Comparison of ENCODE assay signal across 1 cellular context in the genomic region with DNA sequence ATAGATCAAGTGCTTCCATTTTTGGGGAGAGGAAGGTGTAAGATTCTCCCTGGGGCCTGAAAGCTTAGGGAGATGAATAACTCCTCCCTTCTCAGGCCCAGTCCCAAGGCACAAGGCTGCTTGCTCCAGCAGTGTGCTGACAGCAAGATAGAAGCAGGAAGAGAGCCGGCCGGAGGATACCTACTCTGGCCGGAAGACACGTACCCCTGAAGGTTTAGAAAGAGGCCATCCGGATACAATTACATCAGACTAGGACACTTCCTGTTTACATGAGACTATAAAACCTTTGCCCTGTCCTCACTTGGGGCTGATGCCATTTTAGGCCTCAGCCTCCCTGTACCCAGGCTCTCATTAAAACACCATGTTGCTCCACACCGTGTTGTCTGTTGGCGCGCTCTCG.
TF ChIP-seq lines count a peak whose summit lies in the region.

No MANE protein-coding gene starts in this region.

TF ChIP-seq in HepG2, 621 proteins besides CTCF, POLR2A, EP300 and RAD21 (continued from another document):
- TF ChIP-seq, protein P1, sequence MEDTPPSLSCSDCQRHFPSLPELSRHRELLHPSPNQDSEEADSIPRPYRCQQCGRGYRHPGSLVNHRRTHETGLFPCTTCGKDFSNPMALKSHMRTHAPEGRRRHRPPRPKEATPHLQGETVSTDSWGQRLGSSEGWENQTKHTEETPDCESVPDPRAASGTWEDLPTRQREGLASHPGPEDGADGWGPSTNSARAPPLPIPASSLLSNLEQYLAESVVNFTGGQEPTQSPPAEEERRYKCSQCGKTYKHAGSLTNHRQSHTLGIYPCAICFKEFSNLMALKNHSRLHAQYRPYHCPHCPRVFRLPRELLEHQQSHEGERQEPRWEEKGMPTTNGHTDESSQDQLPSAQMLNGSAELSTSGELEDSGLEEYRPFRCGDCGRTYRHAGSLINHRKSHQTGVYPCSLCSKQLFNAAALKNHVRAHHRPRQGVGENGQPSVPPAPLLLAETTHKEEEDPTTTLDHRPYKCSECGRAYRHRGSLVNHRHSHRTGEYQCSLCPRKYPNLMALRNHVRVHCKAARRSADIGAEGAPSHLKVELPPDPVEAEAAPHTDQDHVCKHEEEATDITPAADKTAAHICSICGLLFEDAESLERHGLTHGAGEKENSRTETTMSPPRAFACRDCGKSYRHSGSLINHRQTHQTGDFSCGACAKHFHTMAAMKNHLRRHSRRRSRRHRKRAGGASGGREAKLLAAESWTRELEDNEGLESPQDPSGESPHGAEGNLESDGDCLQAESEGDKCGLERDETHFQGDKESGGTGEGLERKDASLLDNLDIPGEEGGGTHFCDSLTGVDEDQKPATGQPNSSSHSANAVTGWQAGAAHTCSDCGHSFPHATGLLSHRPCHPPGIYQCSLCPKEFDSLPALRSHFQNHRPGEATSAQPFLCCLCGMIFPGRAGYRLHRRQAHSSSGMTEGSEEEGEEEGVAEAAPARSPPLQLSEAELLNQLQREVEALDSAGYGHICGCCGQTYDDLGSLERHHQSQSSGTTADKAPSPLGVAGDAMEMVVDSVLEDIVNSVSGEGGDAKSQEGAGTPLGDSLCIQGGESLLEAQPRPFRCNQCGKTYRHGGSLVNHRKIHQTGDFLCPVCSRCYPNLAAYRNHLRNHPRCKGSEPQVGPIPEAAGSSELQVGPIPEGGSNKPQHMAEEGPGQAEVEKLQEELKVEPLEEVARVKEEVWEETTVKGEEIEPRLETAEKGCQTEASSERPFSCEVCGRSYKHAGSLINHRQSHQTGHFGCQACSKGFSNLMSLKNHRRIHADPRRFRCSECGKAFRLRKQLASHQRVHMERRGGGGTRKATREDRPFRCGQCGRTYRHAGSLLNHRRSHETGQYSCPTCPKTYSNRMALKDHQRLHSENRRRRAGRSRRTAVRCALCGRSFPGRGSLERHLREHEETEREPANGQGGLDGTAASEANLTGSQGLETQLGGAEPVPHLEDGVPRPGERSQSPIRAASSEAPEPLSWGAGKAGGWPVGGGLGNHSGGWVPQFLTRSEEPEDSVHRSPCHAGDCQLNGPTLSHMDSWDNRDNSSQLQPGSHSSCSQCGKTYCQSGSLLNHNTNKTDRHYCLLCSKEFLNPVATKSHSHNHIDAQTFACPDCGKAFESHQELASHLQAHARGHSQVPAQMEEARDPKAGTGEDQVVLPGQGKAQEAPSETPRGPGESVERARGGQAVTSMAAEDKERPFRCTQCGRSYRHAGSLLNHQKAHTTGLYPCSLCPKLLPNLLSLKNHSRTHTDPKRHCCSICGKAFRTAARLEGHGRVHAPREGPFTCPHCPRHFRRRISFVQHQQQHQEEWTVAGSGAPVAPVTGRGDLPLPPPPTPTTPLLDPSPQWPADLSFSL (CRISPR knock-in tag; IDR thresholded peaks at IDR 0.05), result no peak
- TF ChIP-seq ONECUT2 (CRISPR knock-in tag; IDR thresholded peaks at IDR 0.05) (no peak), PCBP2 (optimal IDR thresholded peaks at IDR 0.05; ENCODE audit: low read depth, low read length, poor library complexity, severe bottlenecking) (no peak), IRF2 (CRISPR knock-in tag; IDR thresholded peaks at IDR 0.05) (no peak), MYNN (CRISPR knock-in tag; IDR thresholded peaks at IDR 0.05; ENCODE audit: low read depth) (no peak), ZNF121 (CRISPR knock-in tag; IDR thresholded peaks at IDR 0.05) (no peak), ESRRA (CRISPR knock-in tag; IDR thresholded peaks at IDR 0.05; ENCODE audit: low read depth) (no peak)
- TF ChIP-seq, protein P2, sequence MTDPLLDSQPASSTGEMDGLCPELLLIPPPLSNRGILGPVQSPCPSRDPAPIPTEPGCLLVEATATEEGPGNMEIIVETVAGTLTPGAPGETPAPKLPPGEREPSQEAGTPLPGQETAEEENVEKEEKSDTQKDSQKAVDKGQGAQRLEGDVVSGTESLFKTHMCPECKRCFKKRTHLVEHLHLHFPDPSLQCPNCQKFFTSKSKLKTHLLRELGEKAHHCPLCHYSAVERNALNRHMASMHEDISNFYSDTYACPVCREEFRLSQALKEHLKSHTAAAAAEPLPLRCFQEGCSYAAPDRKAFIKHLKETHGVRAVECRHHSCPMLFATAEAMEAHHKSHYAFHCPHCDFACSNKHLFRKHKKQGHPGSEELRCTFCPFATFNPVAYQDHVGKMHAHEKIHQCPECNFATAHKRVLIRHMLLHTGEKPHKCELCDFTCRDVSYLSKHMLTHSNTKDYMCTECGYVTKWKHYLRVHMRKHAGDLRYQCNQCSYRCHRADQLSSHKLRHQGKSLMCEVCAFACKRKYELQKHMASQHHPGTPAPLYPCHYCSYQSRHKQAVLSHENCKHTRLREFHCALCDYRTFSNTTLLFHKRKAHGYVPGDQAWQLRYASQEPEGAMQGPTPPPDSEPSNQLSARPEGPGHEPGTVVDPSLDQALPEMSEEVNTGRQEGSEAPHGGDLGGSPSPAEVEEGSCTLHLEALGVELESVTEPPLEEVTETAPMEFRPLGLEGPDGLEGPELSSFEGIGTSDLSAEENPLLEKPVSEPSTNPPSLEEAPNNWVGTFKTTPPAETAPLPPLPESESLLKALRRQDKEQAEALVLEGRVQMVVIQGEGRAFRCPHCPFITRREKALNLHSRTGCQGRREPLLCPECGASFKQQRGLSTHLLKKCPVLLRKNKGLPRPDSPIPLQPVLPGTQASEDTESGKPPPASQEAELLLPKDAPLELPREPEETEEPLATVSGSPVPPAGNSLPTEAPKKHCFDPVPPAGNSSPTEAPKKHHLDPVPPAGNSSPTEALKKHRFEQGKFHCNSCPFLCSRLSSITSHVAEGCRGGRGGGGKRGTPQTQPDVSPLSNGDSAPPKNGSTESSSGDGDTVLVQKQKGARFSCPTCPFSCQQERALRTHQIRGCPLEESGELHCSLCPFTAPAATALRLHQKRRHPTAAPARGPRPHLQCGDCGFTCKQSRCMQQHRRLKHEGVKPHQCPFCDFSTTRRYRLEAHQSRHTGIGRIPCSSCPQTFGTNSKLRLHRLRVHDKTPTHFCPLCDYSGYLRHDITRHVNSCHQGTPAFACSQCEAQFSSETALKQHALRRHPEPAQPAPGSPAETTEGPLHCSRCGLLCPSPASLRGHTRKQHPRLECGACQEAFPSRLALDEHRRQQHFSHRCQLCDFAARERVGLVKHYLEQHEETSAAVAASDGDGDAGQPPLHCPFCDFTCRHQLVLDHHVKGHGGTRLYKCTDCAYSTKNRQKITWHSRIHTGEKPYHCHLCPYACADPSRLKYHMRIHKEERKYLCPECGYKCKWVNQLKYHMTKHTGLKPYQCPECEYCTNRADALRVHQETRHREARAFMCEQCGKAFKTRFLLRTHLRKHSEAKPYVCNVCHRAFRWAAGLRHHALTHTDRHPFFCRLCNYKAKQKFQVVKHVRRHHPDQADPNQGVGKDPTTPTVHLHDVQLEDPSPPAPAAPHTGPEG (CRISPR knock-in tag; IDR thresholded peaks at IDR 0.05), result no peak
- TF ChIP-seq, protein P3, sequence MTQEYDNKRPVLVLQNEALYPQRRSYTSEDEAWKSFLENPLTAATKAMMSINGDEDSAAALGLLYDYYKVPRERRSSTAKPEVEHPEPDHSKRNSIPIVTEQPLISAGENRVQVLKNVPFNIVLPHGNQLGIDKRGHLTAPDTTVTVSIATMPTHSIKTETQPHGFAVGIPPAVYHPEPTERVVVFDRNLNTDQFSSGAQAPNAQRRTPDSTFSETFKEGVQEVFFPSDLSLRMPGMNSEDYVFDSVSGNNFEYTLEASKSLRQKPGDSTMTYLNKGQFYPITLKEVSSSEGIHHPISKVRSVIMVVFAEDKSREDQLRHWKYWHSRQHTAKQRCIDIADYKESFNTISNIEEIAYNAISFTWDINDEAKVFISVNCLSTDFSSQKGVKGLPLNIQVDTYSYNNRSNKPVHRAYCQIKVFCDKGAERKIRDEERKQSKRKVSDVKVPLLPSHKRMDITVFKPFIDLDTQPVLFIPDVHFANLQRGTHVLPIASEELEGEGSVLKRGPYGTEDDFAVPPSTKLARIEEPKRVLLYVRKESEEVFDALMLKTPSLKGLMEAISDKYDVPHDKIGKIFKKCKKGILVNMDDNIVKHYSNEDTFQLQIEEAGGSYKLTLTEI (CRISPR knock-in tag; conservative IDR thresholded peaks at IDR 0.05), result no peak
- TF ChIP-seq, protein P4, sequence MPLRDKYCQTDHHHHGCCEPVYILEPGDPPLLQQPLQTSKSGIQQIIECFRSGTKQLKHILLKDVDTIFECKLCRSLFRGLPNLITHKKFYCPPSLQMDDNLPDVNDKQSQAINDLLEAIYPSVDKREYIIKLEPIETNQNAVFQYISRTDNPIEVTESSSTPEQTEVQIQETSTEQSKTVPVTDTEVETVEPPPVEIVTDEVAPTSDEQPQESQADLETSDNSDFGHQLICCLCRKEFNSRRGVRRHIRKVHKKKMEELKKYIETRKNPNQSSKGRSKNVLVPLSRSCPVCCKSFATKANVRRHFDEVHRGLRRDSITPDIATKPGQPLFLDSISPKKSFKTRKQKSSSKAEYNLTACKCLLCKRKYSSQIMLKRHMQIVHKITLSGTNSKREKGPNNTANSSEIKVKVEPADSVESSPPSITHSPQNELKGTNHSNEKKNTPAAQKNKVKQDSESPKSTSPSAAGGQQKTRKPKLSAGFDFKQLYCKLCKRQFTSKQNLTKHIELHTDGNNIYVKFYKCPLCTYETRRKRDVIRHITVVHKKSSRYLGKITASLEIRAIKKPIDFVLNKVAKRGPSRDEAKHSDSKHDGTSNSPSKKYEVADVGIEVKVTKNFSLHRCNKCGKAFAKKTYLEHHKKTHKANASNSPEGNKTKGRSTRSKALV (CRISPR knock-in tag; IDR thresholded peaks at IDR 0.05), result no peak
